Comparison of ENCODE assay signal across 28 cellular contexts in the genomic region with DNA sequence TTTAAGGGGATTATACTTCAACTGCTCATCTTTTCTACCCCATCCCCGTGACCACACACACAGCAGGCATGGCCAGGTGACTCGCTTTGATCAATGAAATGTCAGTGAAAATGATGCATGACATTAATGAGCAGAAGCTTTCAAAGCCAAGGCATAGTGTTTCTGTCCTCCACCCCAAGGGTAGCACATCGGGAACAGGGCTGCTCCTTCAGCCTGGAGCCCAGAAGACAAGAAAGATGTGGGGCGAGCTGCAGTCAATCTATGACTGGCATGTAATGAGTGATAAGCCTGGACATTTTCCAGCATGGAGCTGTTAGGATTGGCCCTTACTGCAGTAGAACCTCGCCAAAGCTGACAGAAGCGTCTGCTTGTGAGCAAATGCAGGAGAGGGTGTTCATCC.
"Had no signal": no experiment of that assay in that cellular context is flagged by ENCODE, and none has a peak within 500 bp of the region (broad histone marks: within the 10 kb centered on the region; RNA-seq: fewer than 3 reads in every experiment).

No MANE protein-coding gene starts in this region.

- H3K4me1 ChIP-seq: Peyer's patch, SJSA1 had no signal

- H3K9ac ChIP-seq: SK-N-SH had no signal

- H3K36me3 Mint-ChIP-seq: activated naive CD4-positive, alpha-beta T cell treated with anti-CD3 and anti-CD28 coated beads, Interleukin-2, amount 10 ng/mL, durations not matched to agents 7 days and 5 days; activated naive CD8-positive, alpha-beta T cell had no signal

- DNase-seq: activated CD4-positive, alpha-beta T cell treated with anti-CD3 and anti-CD28 coated beads, Interleukin-2, amount 10 ng/mL, durations not matched to agents 24 days and 14 days; activated CD4-positive, alpha-beta T cell treated with anti-CD3 and anti-CD28 coated beads, Interleukin-2, amount 50 U/mL, for 48 hours; activated CD8-positive, alpha-beta T cell treated with anti-CD3 and anti-CD28 coated beads, Interleukin-2, amount 10 ng/mL, durations not matched to agents 7 days and 5 days; activated effector memory CD4-positive, alpha-beta T cell treated with Interleukin-2 at 50 U/mL for 16 hours; activated naive CD4-positive, alpha-beta T cell treated with anti-CD3 and anti-CD28 coated beads, Interleukin-2, amount 10 ng/mL, durations not matched to agents 7 days and 5 days; activated naive CD8-positive, alpha-beta T cell treated with anti-CD3 and anti-CD28 coated beads, Interleukin-2, amount 50 U/mL, for 24 hours; activated T-cell treated with anti-CD3 and anti-CD28 coated beads, Interleukin-2, amount 50 U/mL, for 4 hours; aorta; brain microvascular endothelial cell; Karpas-422; KBM-7; NCI-H1105; NCI-H1417 treated with DMSO at 0.1 percent for 48 hours; NCI-H1694; NCI-H1930; NCI-H2081 treated with DMSO at 0.1 percent for 48 hours; NCI-H345; NCI-H524 treated with DMSO at 0.1 percent for 48 hours; NK-92 treated with Interleukin-12 subunit alpha and Interleukin-12 subunit beta, amount 100 ng/mL, for 24 hours; PC-3; Peyer's patch; RPMI8226; SHP77 treated with DMSO at 0.1 percent for 48 hours; SK-N-SH had no signal

- H3K4me1 Mint-ChIP-seq: activated CD4-positive, alpha-beta T cell treated with anti-CD3 and anti-CD28 coated beads, Interleukin-2, amount 10 ng/mL, durations not matched to agents 24 days and 14 days; activated naive CD4-positive, alpha-beta T cell treated with anti-CD3 and anti-CD28 coated beads, Interleukin-2, amount 10 ng/mL, durations not matched to agents 7 days and 5 days; activated naive CD8-positive, alpha-beta T cell treated with anti-CD3 and anti-CD28 coated beads, Interleukin-2, amount 50 U/mL, for 24 hours had no signal

- H3K27ac Mint-ChIP-seq: activated CD4-positive, alpha-beta T cell treated with anti-CD3 and anti-CD28 coated beads, Interleukin-2, amount 10 ng/mL, durations not matched to agents 24 days and 14 days; activated CD8-positive, alpha-beta T cell treated with anti-CD3 and anti-CD28 coated beads, Interleukin-2, amount 10 ng/mL, durations not matched to agents 7 days and 5 days; activated naive CD4-positive, alpha-beta T cell treated with anti-CD3 and anti-CD28 coated beads, Interleukin-2, amount 10 ng/mL, durations not matched to agents 7 days and 5 days; activated naive CD8-positive, alpha-beta T cell; activated naive CD8-positive, alpha-beta T cell treated with anti-CD3 and anti-CD28 coated beads, Interleukin-2, amount 50 U/mL, for 24 hours; T-helper 1 cell treated with Interleukin-12 subunit alpha and Interleukin-12 subunit beta and Interleukin-4 antibody, amounts not matched to agents 30 μg/mL and 1 μg/mL, for 36 hours; T-helper 2 cell treated with Interferon-gamma antibody and Interleukin-4, amounts not matched to agents 5 μg/mL and 100 μg/mL, for 36 hours had no signal

- H3K27me3 ChIP-seq: brain microvascular endothelial cell, Peyer's patch, SJSA1 had no signal

- H3K27me3 Mint-ChIP-seq: activated CD4-positive, alpha-beta T cell treated with anti-CD3 and anti-CD28 coated beads, Interleukin-2, amount 10 ng/mL, durations not matched to agents 24 days and 14 days; activated naive CD4-positive, alpha-beta T cell treated with anti-CD3 and anti-CD28 coated beads, Interleukin-2, amount 10 ng/mL, durations not matched to agents 7 days and 5 days; activated naive CD8-positive, alpha-beta T cell; activated naive CD8-positive, alpha-beta T cell treated with anti-CD3 and anti-CD28 coated beads, Interleukin-2, amount 50 U/mL, for 24 hours had no signal

- H3K27ac ChIP-seq: brain microvascular endothelial cell, Peyer's patch, SJSA1 had no signal

- ATAC-seq: activated CD8-positive, alpha-beta T cell treated with anti-CD3 and anti-CD28 coated beads, Interleukin-2, amount 10 ng/mL, durations not matched to agents 7 days and 5 days; activated naive CD8-positive, alpha-beta T cell treated with anti-CD3 and anti-CD28 coated beads, Interleukin-2, amount 50 U/mL, for 24 hours; activated T-cell treated with anti-CD3 and anti-CD28 coated beads, Interleukin-2, amount 50 U/mL, for 4 hours; PC-3 had no signal

- H3K36me3 ChIP-seq: brain microvascular endothelial cell, Peyer's patch, SJSA1 had no signal

- H3K4me3 Mint-ChIP-seq: activated CD4-positive, alpha-beta T cell treated with anti-CD3 and anti-CD28 coated beads, Interleukin-2, amount 10 ng/mL, durations not matched to agents 24 days and 14 days; activated CD8-positive, alpha-beta T cell treated with anti-CD3 and anti-CD28 coated beads, Interleukin-2, amount 10 ng/mL, durations not matched to agents 7 days and 5 days; activated naive CD4-positive, alpha-beta T cell treated with anti-CD3 and anti-CD28 coated beads, Interleukin-2, amount 10 ng/mL, durations not matched to agents 7 days and 5 days; activated naive CD8-positive, alpha-beta T cell; activated naive CD8-positive, alpha-beta T cell treated with anti-CD3 and anti-CD28 coated beads, Interleukin-2, amount 50 U/mL, for 24 hours; activated T-cell treated with anti-CD3 and anti-CD28 coated beads, Interleukin-2, amount 50 U/mL, for 4 hours; T-helper 1 cell treated with Interleukin-12 subunit alpha and Interleukin-12 subunit beta and Interleukin-4 antibody, amounts not matched to agents 30 μg/mL and 1 μg/mL, for 36 hours; T-helper 2 cell treated with Interferon-gamma antibody and Interleukin-4, amounts not matched to agents 5 μg/mL and 100 μg/mL, for 36 hours had no signal

- H3K4me3 ChIP-seq: Peyer's patch, SJSA1 had no signal

- H3K9me3 ChIP-seq: SK-N-SH had no signal
